In genomic region chr19:49451430-49452181, GRCh38 we compare ENCODE assay signal across 8 cellular contexts. TPM values are rescaled to one million over a fixed set of nuclear protein-coding genes. Genes with fewer than 3 reads are reported as not detected.
DNase-seq lines count a peak whose midpoint lies in the region; TF ChIP-seq lines count a peak whose summit lies in the region.

Gene PIH1D1, minus strand, starts transcription at chr19:49451814. Its CDS starts 240 bp downstream, at chr19:49451574.

- TF ChIP-seq POLR2A in NB4 (IDR thresholded peaks at IDR 0.05; ENCODE audit: extremely low read depth, insufficient read length) (peak; percentile 88), suprapubic skin (IDR thresholded peaks at IDR 0.05) (peak in 1 of 2 donors; percentile 15)

- no peaks in the 10 kb centered on the region for H3K27me3 Mint-ChIP-seq in activated naive CD4-positive, alpha-beta T cell treated with anti-CD3 and anti-CD28 coated beads, Interleukin-2, amount 50 U/mL, for 24 hours

- H3K36me3 ChIP-seq in SK-N-MC (ENCODE audit: insufficient read depth, low read length) = peaks cover 24% of the 10 kb centered on the region
- peaks cover 15% of the 10 kb centered on the region for H3K36me3 ChIP-seq in suprapubic skin

- peaks cover 52% of the 10 kb centered on the region for H3K4me1 Mint-ChIP-seq in activated naive CD4-positive, alpha-beta T cell treated with anti-CD3 and anti-CD28 coated beads, Interleukin-2, amount 50 U/mL, for 24 hours

- H3K4me3 Mint-ChIP-seq in activated naive CD4-positive, alpha-beta T cell treated with anti-CD3 and anti-CD28 coated beads, Interleukin-2, amount 50 U/mL, for 24 hours = peak within 1 kb of the TSS; percentile 94

- peaks cover 4% of the 10 kb centered on the region for H3K36me3 Mint-ChIP-seq in activated naive CD4-positive, alpha-beta T cell treated with anti-CD3 and anti-CD28 coated beads, Interleukin-2, amount 50 U/mL, for 24 hours

- peak within 1 kb of the TSS; percentile 100 for H3K27ac Mint-ChIP-seq in activated naive CD4-positive, alpha-beta T cell treated with anti-CD3 and anti-CD28 coated beads, Interleukin-2, amount 50 U/mL, for 24 hours

- H3K4me3 ChIP-seq in HFF-Myc (replicated peaks; ENCODE audit: low read depth, low read length) (peak within 1 kb of the TSS; percentile 95), NB4 (ENCODE audit: low read depth, low read length) (peak within 1 kb of the TSS; percentile 99), SK-N-MC (peak within 1 kb of the TSS; percentile 96), suprapubic skin (peak within 1 kb of the TSS; percentile 73)

- H3K9me3 ChIP-seq in SK-N-MC (ENCODE audit: low read depth, low read length) (no peaks in the 10 kb centered on the region), suprapubic skin (no peaks in the 10 kb centered on the region)

- H3K27me3 ChIP-seq in suprapubic skin = no peaks in the 10 kb centered on the region

- under 1% methylated on average over 30 of the region's 42 CpGs for WGBS in suprapubic skin

- H3K9ac ChIP-seq in SK-N-MC (ENCODE audit: insufficient read length) = peak within 1 kb of the TSS; percentile 99

- TF ChIP-seq CTCF in HFF-Myc (IDR thresholded peaks at IDR 0.05; ENCODE audit: low read depth, low read length, missing control alignments) = no peak
- TF ChIP-seq CTCF in NB4 (IDR thresholded peaks at IDR 0.05; ENCODE audit: low read depth, low read length) = no peak
- peak in 1 of 2 donors; percentile 10 for TF ChIP-seq CTCF in suprapubic skin (IDR thresholded peaks at IDR 0.05)

- no peaks in the 10 kb centered on the region for H3K9me3 Mint-ChIP-seq in activated naive CD4-positive, alpha-beta T cell treated with anti-CD3 and anti-CD28 coated beads, Interleukin-2, amount 50 U/mL, for 24 hours

- DNase-seq in GM03348 (ENCODE audit: low spot score) = peak; percentile 93
- peak; percentile 100 for DNase-seq in HFF-Myc (ENCODE audit: extremely low read depth, low read depth)
- peak; percentile 99 for DNase-seq in NB4 (ENCODE audit: low read depth)
- peak; percentile 99 for DNase-seq in SK-N-MC (ENCODE audit: low read depth, low spot score)
- DNase-seq in globus pallidus (ENCODE audit: low spot score) = peak; percentile 99
- peak; percentile 60 to 99 (median 94) for DNase-seq in nucleus accumbens (lab: John Stamatoyannopoulos, UW)
- DNase-seq in suprapubic skin (ENCODE audit: low spot score in 2 of 2) = peak; percentile 98 to 99

- H3K4me1 ChIP-seq in suprapubic skin = peaks cover 43% of the 10 kb centered on the region

- H3K27ac ChIP-seq in SK-N-MC = peak within 1 kb of the TSS; percentile 99
- peak within 1 kb of the TSS; percentile 96 for H3K27ac ChIP-seq in suprapubic skin

- no peak for TF ChIP-seq EP300 in suprapubic skin (IDR thresholded peaks at IDR 0.05)

RNA-seq across cellular contexts. Expression of gene PIH1D1, which starts in this region (rescaled TPM):
- total RNA-seq in suprapubic skin = 100 to 1,000 TPM in 2 of 4 donors, 10 to 100 TPM in 2; 82.0 to 124 (median 104) TPM

Comparison
In these comparisons a context has a peak if more than half of its experiments do, and no peak if none do; other contexts are left out.
1. Peak in every context shown above with its lines: DNase-seq, H3K4me3 ChIP-seq and H3K27ac ChIP-seq.